ENCODE assay signal across 8 cellular contexts in genomic region chr10:28991738-28992270, GRCh38.
DNase-seq lines count a peak whose midpoint lies in the region; ATAC-seq, FAIRE-seq and TF ChIP-seq lines count a peak whose summit lies in the region.

No MANE protein-coding gene starts in this region.

- ATAC-seq in A549, result peak; percentile 84 to 92
- ATAC-seq in left cardiac atrium, result peak; percentile 76 to 89
- no peak for ATAC-seq in HG03571 (IDR thresholded peaks at IDR 0.05; ENCODE audit: unreplicated experiment)

- no peak overlapping the region for H3K27ac Mint-ChIP-seq in activated T-cell treated with anti-CD3 and anti-CD28 coated beads, Interleukin-2, amount 50 U/mL, for 24 hours

- H3K4me3 Mint-ChIP-seq in activated T-cell treated with anti-CD3 and anti-CD28 coated beads, Interleukin-2, amount 50 U/mL, for 24 hours, result no peak overlapping the region

- no peaks in the 10 kb centered on the region for H3K36me3 Mint-ChIP-seq in activated T-cell treated with anti-CD3 and anti-CD28 coated beads, Interleukin-2, amount 50 U/mL, for 24 hours (ENCODE audit: low read depth)

- H3K4me1 ChIP-seq in A549, result peaks cover 22% of the 10 kb centered on the region

- POLR2A ChIA-PET in A549 (lab: Yijun Ruan, JAX), result interaction anchor here (1.1 to 1.7 kb wide), 2 partner anchors 53 to 328 kb away, joined by 6 to 9 read pairs; no protein-coding TSS in a partner anchor

- H3K9me3 ChIP-seq in A549, result no peaks in the 10 kb centered on the region; the same call in 2 of the 3 replicates

- H3K27ac ChIP-seq in A549, result peak overlapping the region; percentile 65 to 80

- 0% methylated on average over 1 of the region's 1 CpG for whole genome bisulfite sequencing in A549 (ENCODE audit: missing lambda C conversion rate)

- no peaks in the 10 kb centered on the region for H3K9me3 Mint-ChIP-seq in activated T-cell treated with anti-CD3 and anti-CD28 coated beads, Interleukin-2, amount 50 U/mL, for 24 hours

- no peak for TF ChIP-seq EP300 in A549 (IDR thresholded peaks at IDR 0.05)

- DNase-seq in A549 (ENCODE audit: low read depth in 1 of 2, low spot score in 1 of 2), result peak; percentile 60 to 82
- peak; percentile 72 for DNase-seq in NCI-H69 (lab: John Stamatoyannopoulos, UW)
- DNase-seq in activated T-cell treated with anti-CD3 and anti-CD28 coated beads, Interleukin-2, amount 50 U/mL, for 24 hours, result peak; percentile 37
- DNase-seq in left cardiac atrium, result peak; percentile 36
- DNase-seq in stimulated activated CD4-positive, alpha-beta T cell treated with anti-CD3 and anti-CD28 coated beads, Interleukin-15, amount 100 ng/mL, for 24 hours, result peak; percentile 53
- DNase-seq in putamen (ENCODE audit: low spot score), result no peak

- TF ChIP-seq CTCF in A549 (IDR thresholded peaks at IDR 0.05) (peak; percentile 92), GM12875 (IDR thresholded peaks at IDR 0.05; ENCODE audit: borderline replicate concordance, insufficient read depth, low read depth, low read length) (peak; percentile 60; the same call in 1 of the 2 replicates)

- TF ChIP-seq POLR2A in A549 (IDR thresholded peaks at IDR 0.05; ENCODE audit: low read length), result no peak

- H3K4me3 ChIP-seq in A549 (no peak overlapping the region), GM12875 (ENCODE audit: low read depth, low read length) (no peak overlapping the region)

- H3K27me3 Mint-ChIP-seq in activated T-cell treated with anti-CD3 and anti-CD28 coated beads, Interleukin-2, amount 50 U/mL, for 24 hours, result peaks cover 4% of the 10 kb centered on the region

- intact Hi-C loops in left cardiac atrium (cut with DNase I), result loop anchor here (2.0 to 10.0 kb wide), 3 partner anchors 133 to 327 kb away; partner anchors contain the start of gene BAMBI (in 1 of the 2)

- FAIRE-seq in A549 (lab: Jason Lieb, UNC), result peak; percentile 88

- peak; percentile 98 for TF ChIP-seq RAD21 in A549 (conservative IDR thresholded peaks at IDR 0.05 in 1 of 2, IDR thresholded peaks at IDR 0.05 in 1 of 2)

- H3K4me2 ChIP-seq in A549, result peak overlapping the region; percentile 38

- no peaks in the 10 kb centered on the region for H3K4me1 Mint-ChIP-seq in activated T-cell treated with anti-CD3 and anti-CD28 coated beads, Interleukin-2, amount 50 U/mL, for 24 hours (ENCODE audit: low read depth)

- CTCF ChIA-PET in A549 (lab: Yijun Ruan, JAX), result interaction anchor here (0.6 to 5.0 kb wide), 54 partner anchors 8 to 401 kb away, joined by 3 to 57 read pairs (median 4); partner anchors contain the start of gene BAMBI

TF ChIP-seq in A549, 52 proteins besides CTCF, POLR2A, EP300 and RAD21:
- peak; percentile 99 for TF ChIP-seq SMC3 (IDR thresholded peaks at IDR 0.05)
- no peak for TF ChIP-seq KDM5A (IDR thresholded peaks at IDR 0.05)
- no peak for TF ChIP-seq PBX3 (IDR thresholded peaks at IDR 0.05)
- TF ChIP-seq JUN (IDR thresholded peaks at IDR 0.05), result 0 out of 5 replicates have a peak, but pooled peaks of 1 of the 2 experiments have one; percentile 12
- peak; percentile 70 for TF ChIP-seq GATA3 (IDR thresholded peaks at IDR 0.05; ENCODE audit: borderline replicate concordance)
- TF ChIP-seq NFE2L2 (conservative IDR thresholded peaks at IDR 0.05; ENCODE audit: low read length), result no peak
- no peak for TF ChIP-seq EHF (CRISPR knock-in tag; IDR thresholded peaks at IDR 0.05)
- no peak for TF ChIP-seq HEYL (CRISPR knock-in tag; IDR thresholded peaks at IDR 0.05)
- TF ChIP-seq RFX5 (IDR thresholded peaks at IDR 0.05), result no peak
- TF ChIP-seq ZSCAN20 (CRISPR knock-in tag; IDR thresholded peaks at IDR 0.05), result no peak
- TF ChIP-seq HMGXB4 (CRISPR knock-in tag; IDR thresholded peaks at IDR 0.05; ENCODE audit: borderline replicate concordance), result no peak
- TF ChIP-seq CEBPB (IDR thresholded peaks at IDR 0.05), result peak in 1 of 2 experiments; percentile 63; a peak in 1 of 4 replicates
- TF ChIP-seq PHF8 (IDR thresholded peaks at IDR 0.05; ENCODE audit: borderline replicate concordance, low read depth), result no peak
- TF ChIP-seq E2F6 (IDR thresholded peaks at IDR 0.05; ENCODE audit: borderline replicate concordance, low read depth), result no peak
- TF ChIP-seq FOSL2 (IDR thresholded peaks at IDR 0.05), result no peak
- TF ChIP-seq FOSL2 (CRISPR knock-in tag; IDR thresholded peaks at IDR 0.05), result peak; percentile 59
- no peak for TF ChIP-seq MAFK (IDR thresholded peaks at IDR 0.05; ENCODE audit: partially characterized antibody)
- no peak for TF ChIP-seq RCOR1 (IDR thresholded peaks at IDR 0.05; ENCODE audit: low read depth, low read length)
- TF ChIP-seq FOSB (CRISPR knock-in tag; IDR thresholded peaks at IDR 0.05), result no peak
- no peak for TF ChIP-seq HOXB5 (CRISPR knock-in tag; IDR thresholded peaks at IDR 0.05)
